ENCODE assay signal across 26 cellular contexts in the genomic region with DNA sequence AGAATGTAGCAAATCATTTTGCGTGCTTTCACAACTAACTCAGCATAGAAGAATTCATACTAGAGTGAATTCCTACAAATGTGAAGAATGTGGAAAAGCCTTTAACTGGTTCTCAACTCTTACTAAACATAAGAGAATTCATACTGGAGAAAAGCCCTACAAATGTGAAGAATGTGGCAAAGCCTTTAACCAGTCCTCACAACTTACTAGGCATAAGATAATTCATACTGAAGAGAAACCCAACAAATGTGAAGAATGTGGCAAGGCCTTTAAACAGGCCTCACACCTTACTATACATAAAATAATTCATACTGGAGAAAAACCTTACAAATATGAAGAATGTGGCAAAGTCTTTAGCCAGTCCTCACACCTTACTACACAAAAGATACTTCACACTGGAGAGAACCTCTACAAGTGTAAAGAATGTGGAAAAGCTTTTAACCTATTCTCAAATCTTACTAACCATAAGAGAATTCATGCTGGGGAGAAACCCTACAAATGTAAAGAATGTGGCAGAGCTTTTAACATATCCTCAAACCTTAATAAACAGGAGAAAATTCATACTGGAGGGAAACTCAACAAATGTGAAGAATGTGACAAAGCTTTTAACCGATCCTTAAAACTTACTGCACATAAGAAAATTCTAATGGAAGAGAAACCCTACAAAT. TPM values are rescaled to one million over a fixed set of nuclear protein-coding genes. Genes with fewer than 3 reads are reported as not detected.
A peak's percentile ranks its signal among the peaks of the same experiment; 100 is the strongest.
DNase-seq lines count a peak whose midpoint lies in the region; ATAC-seq, FAIRE-seq and TF ChIP-seq lines count a peak whose summit lies in the region.
"Had no signal": no experiment of that assay in that cellular context is flagged by ENCODE, and none has a peak within 500 bp of the region (broad histone marks: within the 10 kb centered on the region; RNA-seq: fewer than 3 reads in every experiment).

No MANE protein-coding gene starts in this region.

- no peak overlapping the region for H3K4me2 ChIP-seq in H1 (ENCODE audit: insufficient read depth in 1 of 2, low read depth in 2 of 2, low read length in 2 of 2)
- H3K4me2 ChIP-seq: SK-N-SH had no signal

- no peak overlapping the region for H2BK12ac ChIP-seq in H1 (ENCODE audit: low read depth, low read length)

- H2BK120ac ChIP-seq in H1 (replicated peaks; ENCODE audit: low read depth, low read length): no peak overlapping the region

- no peak for TF ChIP-seq EP300 in H1 (IDR thresholded peaks at IDR 0.05; ENCODE audit: borderline replicate concordance in 1 of 2, low read depth in 2 of 2, low read length in 2 of 2)

- peaks cover 29% of the 10 kb centered on the region for H3K36me3 ChIP-seq in CD4-positive, CD25-positive, alpha-beta regulatory T cell (ENCODE audit: control insufficient read depth, insufficient read depth, low read length)
- H3K36me3 ChIP-seq in HUES48 (ENCODE audit: control insufficient read depth, insufficient read depth, low read length): peaks cover 32% of the 10 kb centered on the region
- peaks cover 0 to 34% (median 8%) of the 10 kb centered on the region in 4 experiments; a peak in 3 of 8 replicates for H3K36me3 ChIP-seq in H1 (ENCODE audit: control insufficient read depth in 2 of 4, insufficient read depth in 4 of 4, low read length in 3 of 4)
- peaks cover 26% of the 10 kb centered on the region for H3K36me3 ChIP-seq in thoracic aorta

- no peaks in the 10 kb centered on the region for H3K79me1 ChIP-seq in H1 (ENCODE audit: low read depth, low read length)

- H3K9ac ChIP-seq in HUES48 (ENCODE audit: low read depth, low read length): no peak overlapping the region
- H3K9ac ChIP-seq in H1 (replicated peaks in 1 of 4; ENCODE audit: extremely low read depth in 1 of 4, low read depth in 3 of 4, low read length in 3 of 4): no peak overlapping the region
- H3K9ac ChIP-seq: SK-N-SH had no signal

- peaks cover 13% of the 10 kb centered on the region for H3K36me3 Mint-ChIP-seq in CD4-positive, CD25-positive, alpha-beta regulatory T cell
- peaks cover 46% of the 10 kb centered on the region for H3K36me3 Mint-ChIP-seq in stimulated activated memory B cell treated with anti-CD40 and anti-IgM and Interleukin-4, amounts not matched to agents 10 μg/mL and 1 μg/mL and 100 μg/mL, for 72 hours

- H2AK5ac ChIP-seq in H1 (ENCODE audit: low read depth, low read length): no peak overlapping the region

- CTCF ChIA-PET in H1 (lab: Charles Lee; ENCODE audit: partially characterized antibody): no interaction called here

- H3K23ac ChIP-seq in H1 (ENCODE audit: insufficient read length): no peak overlapping the region

- DNase-seq in CD4-positive, CD25-positive, alpha-beta regulatory T cell: no peak
- DNase-seq in H1 (ENCODE audit: low read depth in 1 of 2, low spot score in 2 of 2) (no peak), thoracic aorta (ENCODE audit: low spot score) (no peak), hypothalamus (lab: John Stamatoyannopoulos, UW) (no peak)
- DNase-seq: Calu3; CD4-positive, alpha-beta T cell; DMS153; H7; Kasumi-1; NCI-H1694; NCI-H2081; NCI-H2171; NCI-H345; NCI-H524; NCI-H774; NK-92 treated with Interleukin-12 subunit alpha and Interleukin-12 subunit beta, amount 100 ng/mL, for 24 hours; SIG-M5; SK-N-SH had no signal

- H4K5ac ChIP-seq in H1 (ENCODE audit: insufficient read length, low read depth, low read length): no peak overlapping the region

- H2BK15ac ChIP-seq in H1 (ENCODE audit: low read length): no peak overlapping the region

- no peak overlapping the region for H2AFZ ChIP-seq in H1 (ENCODE audit: low read length)

- 97% methylated on average over 2 of the region's 2 CpGs; no CpG with 5 or more reads in 1 of the 2 experiments for WGBS in H1 (ENCODE audit: extremely low coverage in 1 of 2, insufficient coverage in 1 of 2, insufficient read length in 1 of 2, insufficient replicate concordance in 2 of 2, low coverage in 1 of 2, low lambda C conversion rate in 2 of 2, missing lambda C conversion rate in 1 of 2), 2 experiments

- no peak overlapping the region for H3K4ac ChIP-seq in H1 (replicated peaks; ENCODE audit: insufficient read length, low read depth, low read length)

- peaks cover 74 to 86% of the 10 kb centered on the region in 2 experiments for H3K9me3 ChIP-seq in CD4-positive, CD25-positive, alpha-beta regulatory T cell (ENCODE audit: control insufficient read depth in 2 of 2, low read length in 2 of 2)
- H3K9me3 ChIP-seq in HUES48 (ENCODE audit: control insufficient read depth, insufficient read depth, low read length) (peaks cover 97% of the 10 kb centered on the region), H1 (ENCODE audit: insufficient read depth in 2 of 2, low read depth in 1 of 2, low read length in 1 of 2) (peaks cover 66% of the 10 kb centered on the region in 2 experiments), thoracic aorta (peaks cover 84% of the 10 kb centered on the region)

- no peak overlapping the region for H4K91ac ChIP-seq in H1 (replicated peaks; ENCODE audit: insufficient read length, low read length)

- no peak overlapping the region for H4K8ac ChIP-seq in H1 (ENCODE audit: extremely low read depth, insufficient read depth, low read length)

- no peak overlapping the region for H2BK5ac ChIP-seq in H1 (ENCODE audit: low read depth, low read length)

- H3K27ac ChIP-seq in CD4-positive, CD25-positive, alpha-beta regulatory T cell (ENCODE audit: insufficient read depth, low read length, poor library complexity, severe bottlenecking): no peak overlapping the region
- H3K27ac ChIP-seq in HUES48 (ENCODE audit: low read depth, low read length) (no peak overlapping the region), H1 (ENCODE audit: low read depth, low read length) (no peak overlapping the region), thoracic aorta (no peak overlapping the region)
- H3K27ac ChIP-seq: RWPE1 had no signal

- no peaks in the 10 kb centered on the region for H3K27me3 Mint-ChIP-seq in CD4-positive, CD25-positive, alpha-beta regulatory T cell
- no peaks in the 10 kb centered on the region for H3K27me3 Mint-ChIP-seq in stimulated activated memory B cell treated with anti-CD40 and anti-IgM and Interleukin-4, amounts not matched to agents 10 μg/mL and 1 μg/mL and 100 μg/mL, for 72 hours
- H3K27me3 Mint-ChIP-seq: B cell; CD4-positive, alpha-beta T cell had no signal

- no peaks in the 10 kb centered on the region for H3K4me1 ChIP-seq in CD4-positive, CD25-positive, alpha-beta regulatory T cell (ENCODE audit: control insufficient read depth, insufficient read depth, low read length, poor library complexity, severe bottlenecking)
- H3K4me1 ChIP-seq in HUES48 (ENCODE audit: control insufficient read depth, insufficient read depth, low read length) (no peaks in the 10 kb centered on the region), H1 (replicated peaks in 1 of 4; ENCODE audit: control insufficient read depth in 3 of 4, insufficient read depth in 4 of 4, low read length in 3 of 4) (no peaks in the 10 kb centered on the region), thoracic aorta (ENCODE audit: control insufficient read depth in 1 of 2, low read depth in 2 of 2) (no peaks in the 10 kb centered on the region)

- no peak overlapping the region for H2BK20ac ChIP-seq in H1 (ENCODE audit: low read length)

- H3K14ac ChIP-seq in H1 (ENCODE audit: insufficient read length): no peak overlapping the region

- no peaks in the 10 kb centered on the region for H3K23me2 ChIP-seq in H1 (ENCODE audit: low read depth, low read length)

- H3K4me3 Mint-ChIP-seq in CD4-positive, CD25-positive, alpha-beta regulatory T cell: no peak overlapping the region
- no peak overlapping the region for H3K4me3 Mint-ChIP-seq in stimulated activated memory B cell treated with anti-CD40 and anti-IgM and Interleukin-4, amounts not matched to agents 10 μg/mL and 1 μg/mL and 100 μg/mL, for 72 hours
- H3K4me3 Mint-ChIP-seq: B cell; CD4-positive, alpha-beta T cell had no signal

- H3K4me1 Mint-ChIP-seq in CD4-positive, CD25-positive, alpha-beta regulatory T cell: no peaks in the 10 kb centered on the region
- H3K4me1 Mint-ChIP-seq in stimulated activated memory B cell treated with anti-CD40 and anti-IgM and Interleukin-4, amounts not matched to agents 10 μg/mL and 1 μg/mL and 100 μg/mL, for 72 hours: no peaks in the 10 kb centered on the region
- H3K4me1 Mint-ChIP-seq: B cell had no signal

- no peak for TF ChIP-seq POLR2A in H1 (IDR thresholded peaks at IDR 0.05; ENCODE audit: control extremely low read depth in 1 of 2, low read depth in 2 of 2, low read length in 2 of 2)

- H3K9me3 Mint-ChIP-seq in CD4-positive, CD25-positive, alpha-beta regulatory T cell: peaks cover 0 to 54% (median 14%) of the 10 kb centered on the region in 7 donors
- H3K9me3 Mint-ChIP-seq in stimulated activated memory B cell treated with anti-CD40 and anti-IgM and Interleukin-4, amounts not matched to agents 10 μg/mL and 1 μg/mL and 100 μg/mL, for 72 hours: peaks cover 3% of the 10 kb centered on the region

- H3K18ac ChIP-seq in H1 (ENCODE audit: extremely low read depth, low read length): no peak overlapping the region

- FAIRE-seq in H1 (lab: Jason Lieb, UNC): no peak
- FAIRE-seq: A204.1, G401.6, GM18507 had no signal

- H3K27me3 ChIP-seq in CD4-positive, CD25-positive, alpha-beta regulatory T cell (ENCODE audit: control insufficient read depth, insufficient read depth, low read length): no peaks in the 10 kb centered on the region
- H3K27me3 ChIP-seq in HUES48 (ENCODE audit: control insufficient read depth, insufficient read depth, low read length) (no peaks in the 10 kb centered on the region), H1 (replicated peaks in 1 of 4; ENCODE audit: control insufficient read depth in 3 of 4, extremely low read depth in 1 of 4, insufficient read depth in 3 of 4, low read length in 3 of 4) (no peaks in the 10 kb centered on the region), thoracic aorta (replicated peaks; ENCODE audit: insufficient read depth) (no peaks in the 10 kb centered on the region)

- H3K79me2 ChIP-seq in H1 (ENCODE audit: control insufficient read depth in 1 of 2, insufficient read depth in 2 of 2, low read length in 2 of 2): no peaks in the 10 kb centered on the region

- H3K56ac ChIP-seq in H1 (replicated peaks; ENCODE audit: insufficient read length, low read depth, low read length): no peak overlapping the region

- POLR2A ChIA-PET in H1 (lab: Charles Lee; ENCODE audit: partially characterized antibody): no interaction called here

- H3K4me3 ChIP-seq in CD4-positive, CD25-positive, alpha-beta regulatory T cell (ENCODE audit: low read depth, low read length): peak overlapping the region; percentile 13
- H3K4me3 ChIP-seq in HUES48 (ENCODE audit: low read depth, low read length): peak overlapping the region; percentile 32
- H3K4me3 ChIP-seq in H1 (ENCODE audit: extremely low read depth in 1 of 4, insufficient read depth in 2 of 4, low read depth in 3 of 4, low read length in 4 of 4): peak overlapping the region in 1 of 4 experiments; percentile 38; a peak in 1 of 8 replicates
- peak overlapping the region; percentile 1 for H3K4me3 ChIP-seq in thoracic aorta

- H3K27ac Mint-ChIP-seq in CD4-positive, CD25-positive, alpha-beta regulatory T cell: no peak overlapping the region
- H3K27ac Mint-ChIP-seq in stimulated activated memory B cell treated with anti-CD40 and anti-IgM and Interleukin-4, amounts not matched to agents 10 μg/mL and 1 μg/mL and 100 μg/mL, for 72 hours: no peak overlapping the region
- H3K27ac Mint-ChIP-seq: B cell; CD4-positive, alpha-beta T cell had no signal

- no peak for TF ChIP-seq RAD21 in H1 (IDR thresholded peaks at IDR 0.05 in 1 of 2, conservative IDR thresholded peaks at IDR 0.05 in 1 of 2; ENCODE audit: low read depth in 2 of 2, low read length in 2 of 2)

- no peak for ATAC-seq in CD4-positive, CD25-positive, alpha-beta regulatory T cell (ENCODE audit: low read depth in 2 of 2)
- ATAC-seq in thoracic aorta (ENCODE audit: insufficient number of reproducible peaks, low FRiP score, low read depth) (no peak), HG03520 (IDR thresholded peaks at IDR 0.05; ENCODE audit: unreplicated experiment) (no peak)
- ATAC-seq in stimulated activated memory B cell treated with anti-CD40 and anti-IgM and Interleukin-4, amounts not matched to agents 10 μg/mL and 1 μg/mL and 100 μg/mL, for 72 hours: no peak

- no peaks in the 10 kb centered on the region for H4K20me1 ChIP-seq in H1 (replicated peaks in 1 of 2; ENCODE audit: control insufficient read depth in 1 of 2, insufficient read depth in 2 of 2, low read length in 2 of 2)

- TF ChIP-seq CTCF in H1 (IDR thresholded peaks at IDR 0.05; ENCODE audit: control extremely low read depth in 1 of 3, insufficient read depth in 1 of 3, low read depth in 1 of 3, low read length in 3 of 3) (no peak), thoracic aorta (IDR thresholded peaks at IDR 0.05) (no peak)

RNA-seq across cellular contexts. Expression of gene ZNF107, which starts 40.8 kb away (rescaled TPM):
- total RNA-seq in CD4-positive, CD25-positive, alpha-beta regulatory T cell: 13.0 TPM
- polyA plus RNA-seq in CD4-positive, CD25-positive, alpha-beta regulatory T cell: 1 to 10 TPM; 6.0 to 8.1 (median 6.9) TPM
- 27.5 and 31.0 TPM in 2 replicates for total RNA-seq in H1 (2021; fragmentation: NEBNext Ultra II Directional; extraction: Animal tissue kit (Norgen Biotek cat#: 25700))
- 3.4 and 3.5 TPM in 2 replicates for polyA plus RNA-seq in H1 (2011; rRNA removed)
- polyA plus RNA-seq in H1 (2011; cell fraction: cytosol; rRNA removed): 4.7 TPM
- 25.5 TPM for polyA plus RNA-seq in H1 (2011; cell fraction: nucleus; rRNA removed)
- 3.4 to 9.8 TPM (median 5.2 TPM) in 4 replicates for polyA plus RNA-seq in H1 (2012, experiment 1 of 2)
- polyA plus RNA-seq in H1 (2012, experiment 2 of 2): 0.26 TPM
- polyA plus RNA-seq in H1 (2013, experiment 1 of 2): 27.5 TPM
- polyA plus RNA-seq in H1 (2013, experiment 2 of 2): 23.6 TPM
- polyA minus RNA-seq in H1 (2011; rRNA and poly(A)+ RNA removed): 24.9 and 33.7 TPM in 2 replicates
- polyA minus RNA-seq in H1 (2011; cell fraction: cytosol; rRNA and poly(A)+ RNA removed): 12.2 TPM
- polyA minus RNA-seq in H1 (2011; cell fraction: nucleus; rRNA and poly(A)+ RNA removed): 79.0 TPM
- 1 to 10 TPM; 5.6 to 6.9 TPM for total RNA-seq in thoracic aorta
- total RNA-seq: H7 had no signal
